In genomic region chr3:197376020-197376419, GRCh38 we compare ENCODE assay signal across 15 cellular contexts.
"Had no signal": no experiment of that assay in that cellular context is flagged by ENCODE, and none has a peak within 500 bp of the region (broad histone marks: within the 10 kb centered on the region; RNA-seq: fewer than 3 reads in every experiment).

No MANE protein-coding gene starts in this region.

- H3K36me3 ChIP-seq: brain microvascular endothelial cell, vagina had no signal

- H3K27ac ChIP-seq: brain microvascular endothelial cell, vagina had no signal

- H3K9me3 ChIP-seq: vagina had no signal

- H3K4me3 ChIP-seq: vagina had no signal

- ATAC-seq: activated CD8-positive, alpha-beta memory T cell treated with anti-CD3 and anti-CD28 coated beads, Interleukin-2, amount 10 ng/mL, durations not matched to agents 7 days and 5 days; activated naive CD4-positive, alpha-beta T cell treated with anti-CD3 and anti-CD28 coated beads, Interleukin-2, amount 50 U/mL, for 72 hours; T-helper 17 cell had no signal

- DNase-seq: activated CD4-positive, alpha-beta T cell treated with anti-CD3 and anti-CD28 coated beads, Interleukin-2, amount 50 U/mL, for 48 hours; activated CD4-positive, CD25-positive, alpha-beta regulatory T cell treated with anti-CD3 and anti-CD28 coated beads, Interleukin-2, amount 50 U/mL, for 72 hours; activated CD8-positive, alpha-beta memory T cell treated with anti-CD3 and anti-CD28 coated beads, Interleukin-2, amount 10 ng/mL, durations not matched to agents 7 days and 5 days; activated effector memory CD4-positive, alpha-beta T cell treated with Interleukin-2 at 50 U/mL for 16 hours; activated T-cell treated with anti-CD3 and anti-CD28 coated beads, Interleukin-2, amount 50 U/mL, for 24 hours; amygdala; brain microvascular endothelial cell; cerebellar nuclear complex; dermis blood vessel endothelial cell; mesenchymal stem cell; retina; small intestine; T-helper 17 cell had no signal

- H3K27me3 ChIP-seq: brain microvascular endothelial cell, vagina had no signal
